Comparison of ENCODE assay signal across 1 cellular context in genomic region chr11:127002669-127003259, GRCh38.
TF ChIP-seq lines count a peak whose summit lies in the region.

No MANE protein-coding gene starts in this region.

TF ChIP-seq in HepG2, 621 proteins besides CTCF, POLR2A, EP300 and RAD21:
- TF ChIP-seq ZNF180 (CRISPR knock-in tag; IDR thresholded peaks at IDR 0.05; ENCODE audit: borderline replicate concordance, low read depth) (no peak), TFDP1 (CRISPR knock-in tag; IDR thresholded peaks at IDR 0.05; ENCODE audit: borderline replicate concordance) (no peak), FIP1L1 (IDR thresholded peaks at IDR 0.05; ENCODE audit: borderline replicate concordance, insufficient read depth, low read depth, low read length) (no peak)
